In genomic region chr19:39641773-39642172, GRCh38 we compare ENCODE assay signal across 30 cellular contexts. TPM values are rescaled to one million over a fixed set of nuclear protein-coding genes. Genes with fewer than 3 reads are reported as not detected.
"Had no signal": no experiment of that assay in that cellular context is flagged by ENCODE, and none has a peak within 500 bp of the region (broad histone marks: within the 10 kb centered on the region; RNA-seq: fewer than 3 reads in every experiment).

No MANE protein-coding gene starts in this region.

- H3K4me1 Mint-ChIP-seq: activated CD4-positive, alpha-beta memory T cell treated with anti-CD3 and anti-CD28 coated beads, Interleukin-2, amount 10 ng/mL, durations not matched to agents 7 days and 5 days; activated CD4-positive, alpha-beta T cell treated with anti-CD3 and anti-CD28 coated beads, Interleukin-2, amount 10 ng/mL, durations not matched to agents 24 days and 14 days; activated naive CD8-positive, alpha-beta T cell treated with anti-CD3 and anti-CD28 coated beads, Interleukin-2, amount 10 ng/mL, durations not matched to agents 7 days and 5 days; naive B cell; stimulated activated naive B cell treated with anti-CD40 and anti-IgM and Interleukin-4, amounts not matched to agents 10 μg/mL and 1 μg/mL and 100 μg/mL, for 72 hours; T-helper 17 cell had no signal

- H3K4me3 Mint-ChIP-seq: activated CD4-positive, alpha-beta memory T cell treated with anti-CD3 and anti-CD28 coated beads, Interleukin-2, amount 10 ng/mL, durations not matched to agents 7 days and 5 days; activated CD4-positive, alpha-beta T cell treated with anti-CD3 and anti-CD28 coated beads, Interleukin-2, amount 10 ng/mL, durations not matched to agents 24 days and 14 days; activated naive CD4-positive, alpha-beta T cell treated with anti-CD3 and anti-CD28 coated beads for 36 hours; activated naive CD8-positive, alpha-beta T cell treated with anti-CD3 and anti-CD28 coated beads, Interleukin-2, amount 10 ng/mL, durations not matched to agents 7 days and 5 days; activated T-cell treated with anti-CD3 and anti-CD28 coated beads, Interleukin-2, amount 50 U/mL, for 72 hours; naive B cell; stimulated activated naive B cell treated with anti-CD40 and anti-IgM and Interleukin-4, amounts not matched to agents 10 μg/mL and 1 μg/mL and 100 μg/mL, for 72 hours; T-helper 17 cell had no signal

- H3K36me3 Mint-ChIP-seq: activated naive CD8-positive, alpha-beta T cell treated with anti-CD3 and anti-CD28 coated beads, Interleukin-2, amount 10 ng/mL, durations not matched to agents 7 days and 5 days; naive B cell; stimulated activated naive B cell treated with anti-CD40 and anti-IgM and Interleukin-4, amounts not matched to agents 10 μg/mL and 1 μg/mL and 100 μg/mL, for 72 hours had no signal

- H3K27ac Mint-ChIP-seq: activated CD4-positive, alpha-beta memory T cell treated with anti-CD3 and anti-CD28 coated beads, Interleukin-2, amount 10 ng/mL, durations not matched to agents 7 days and 5 days; activated CD4-positive, alpha-beta T cell treated with anti-CD3 and anti-CD28 coated beads, Interleukin-2, amount 10 ng/mL, durations not matched to agents 24 days and 14 days; activated naive CD4-positive, alpha-beta T cell treated with anti-CD3 and anti-CD28 coated beads for 36 hours; activated naive CD8-positive, alpha-beta T cell treated with anti-CD3 and anti-CD28 coated beads, Interleukin-2, amount 10 ng/mL, durations not matched to agents 7 days and 5 days; activated T-cell treated with anti-CD3 and anti-CD28 coated beads, Interleukin-2, amount 50 U/mL, for 72 hours; naive B cell; stimulated activated naive B cell treated with anti-CD40 and anti-IgM and Interleukin-4, amounts not matched to agents 10 μg/mL and 1 μg/mL and 100 μg/mL, for 72 hours; T-helper 17 cell had no signal

- H3K27me3 ChIP-seq: colonic mucosa had no signal

- DNase-seq: activated CD4-positive, alpha-beta memory T cell treated with anti-CD3 and anti-CD28 coated beads, Interleukin-2, amount 10 ng/mL, durations not matched to agents 7 days and 5 days; activated CD4-positive, alpha-beta T cell treated with anti-CD3 and anti-CD28 coated beads, Interleukin-2, amount 10 ng/mL, durations not matched to agents 24 days and 14 days; activated effector memory CD4-positive, alpha-beta T cell treated with Interleukin-2 at 50 U/mL for 16 hours; activated naive CD4-positive, alpha-beta T cell treated with anti-CD3 and anti-CD28 coated beads for 36 hours; activated naive CD8-positive, alpha-beta T cell treated with anti-CD3 and anti-CD28 coated beads, Interleukin-2, amount 10 ng/mL, durations not matched to agents 7 days and 5 days; activated T-cell treated with anti-CD3 and anti-CD28 coated beads, Interleukin-2, amount 50 U/mL, for 72 hours; amniotic stem cell; colonic mucosa; hypothalamus; left colon; naive B cell; nucleus accumbens; posterior cingulate gyrus; sigmoid colon; stimulated activated CD4-positive, alpha-beta T cell treated with anti-CD3 and anti-CD28 coated beads, Interleukin-15, amount 100 ng/mL, for 24 hours; stimulated activated CD4-positive, alpha-beta T cell treated with anti-CD3 and anti-CD28 coated beads, Interleukin-2, amount 100 ng/mL, for 48 hours; stimulated activated CD8-positive, alpha-beta memory T cell treated with anti-CD3 and anti-CD28 coated beads, Interleukin-4, amount 100 ng/mL, for 48 hours; stimulated activated naive B cell treated with anti-CD40 and anti-IgM and Interleukin-4, amounts not matched to agents 10 μg/mL and 1 μg/mL and 100 μg/mL, for 72 hours; T-helper 17 cell had no signal

- H3K36me3 ChIP-seq: colonic mucosa, esophagus muscularis mucosa, sigmoid colon, thoracic aorta had no signal

- H3K4me3 ChIP-seq: colonic mucosa, esophagus muscularis mucosa, lung, sigmoid colon, smooth muscle cell, thoracic aorta had no signal

- H3K9me3 Mint-ChIP-seq: activated CD4-positive, alpha-beta memory T cell treated with anti-CD3 and anti-CD28 coated beads, Interleukin-2, amount 10 ng/mL, durations not matched to agents 7 days and 5 days; activated naive CD4-positive, alpha-beta T cell treated with anti-CD3 and anti-CD28 coated beads for 36 hours; activated T-cell treated with anti-CD3 and anti-CD28 coated beads, Interleukin-2, amount 50 U/mL, for 72 hours; stimulated activated naive B cell treated with anti-CD40 and anti-IgM and Interleukin-4, amounts not matched to agents 10 μg/mL and 1 μg/mL and 100 μg/mL, for 72 hours had no signal

- FAIRE-seq: bronchial epithelial cell, frontal cortex had no signal

- H3K4me2 ChIP-seq: smooth muscle cell had no signal

- H3K4me1 ChIP-seq: colonic mucosa, esophagus muscularis mucosa, sigmoid colon had no signal

- H3K9me3 ChIP-seq: colonic mucosa, esophagus muscularis mucosa, sigmoid colon, thoracic aorta had no signal

- H3K27ac ChIP-seq: colonic mucosa, esophagus muscularis mucosa, sigmoid colon, thoracic aorta had no signal

- ATAC-seq: activated CD4-positive, CD25-positive, alpha-beta regulatory T cell treated with anti-CD3 and anti-CD28 coated beads, Interleukin-2, amount 50 U/mL, for 24 hours; activated T-cell treated with anti-CD3 and anti-CD28 coated beads, Interleukin-2, amount 50 U/mL, for 72 hours; left colon; stimulated activated naive B cell treated with anti-CD40 and anti-IgM and Interleukin-4, amounts not matched to agents 10 μg/mL and 1 μg/mL and 100 μg/mL, for 72 hours; T-helper 17 cell had no signal

RNA-seq across cellular contexts. Expression of gene LGALS16, which starts 13.9 kb away (rescaled TPM):
- total RNA-seq: activated CD4-positive, alpha-beta memory T cell treated with anti-CD3 and anti-CD28 coated beads, Interleukin-2, amount 10 ng/mL, durations not matched to agents 7 days and 5 days; activated CD4-positive, alpha-beta T cell treated with anti-CD3 and anti-CD28 coated beads, Interleukin-2, amount 10 ng/mL, durations not matched to agents 24 days and 14 days; activated naive CD4-positive, alpha-beta T cell treated with anti-CD3 and anti-CD28 coated beads for 36 hours; activated naive CD8-positive, alpha-beta T cell treated with anti-CD3 and anti-CD28 coated beads, Interleukin-2, amount 10 ng/mL, durations not matched to agents 7 days and 5 days; activated T-cell treated with anti-CD3 and anti-CD28 coated beads, Interleukin-2, amount 50 U/mL, for 72 hours; bronchial epithelial cell; colonic mucosa; esophagus muscularis mucosa; frontal cortex; left colon; lung; mesenteric fat pad; mucosa of gallbladder; sigmoid colon; smooth muscle cell; T-helper 17 cell; thoracic aorta; ureter had no signal
- polyA plus RNA-seq: lung, neural cell, sigmoid colon, smooth muscle cell had no signal

RNA-seq across cellular contexts. Expression of gene LGALS13, which starts 39.4 kb away (rescaled TPM):
- total RNA-seq: activated CD4-positive, alpha-beta memory T cell treated with anti-CD3 and anti-CD28 coated beads, Interleukin-2, amount 10 ng/mL, durations not matched to agents 7 days and 5 days; activated CD4-positive, alpha-beta T cell treated with anti-CD3 and anti-CD28 coated beads, Interleukin-2, amount 10 ng/mL, durations not matched to agents 24 days and 14 days; activated naive CD4-positive, alpha-beta T cell treated with anti-CD3 and anti-CD28 coated beads for 36 hours; activated naive CD8-positive, alpha-beta T cell treated with anti-CD3 and anti-CD28 coated beads, Interleukin-2, amount 10 ng/mL, durations not matched to agents 7 days and 5 days; activated T-cell treated with anti-CD3 and anti-CD28 coated beads, Interleukin-2, amount 50 U/mL, for 72 hours; bronchial epithelial cell; colonic mucosa; esophagus muscularis mucosa; left colon; lung; mesenteric fat pad; mucosa of gallbladder; sigmoid colon; smooth muscle cell; T-helper 17 cell; thoracic aorta; ureter had no signal
- polyA plus RNA-seq: lung, neural cell, sigmoid colon, smooth muscle cell had no signal
